Comparison of ENCODE assay signal across 2 cellular contexts in the genomic region with DNA sequence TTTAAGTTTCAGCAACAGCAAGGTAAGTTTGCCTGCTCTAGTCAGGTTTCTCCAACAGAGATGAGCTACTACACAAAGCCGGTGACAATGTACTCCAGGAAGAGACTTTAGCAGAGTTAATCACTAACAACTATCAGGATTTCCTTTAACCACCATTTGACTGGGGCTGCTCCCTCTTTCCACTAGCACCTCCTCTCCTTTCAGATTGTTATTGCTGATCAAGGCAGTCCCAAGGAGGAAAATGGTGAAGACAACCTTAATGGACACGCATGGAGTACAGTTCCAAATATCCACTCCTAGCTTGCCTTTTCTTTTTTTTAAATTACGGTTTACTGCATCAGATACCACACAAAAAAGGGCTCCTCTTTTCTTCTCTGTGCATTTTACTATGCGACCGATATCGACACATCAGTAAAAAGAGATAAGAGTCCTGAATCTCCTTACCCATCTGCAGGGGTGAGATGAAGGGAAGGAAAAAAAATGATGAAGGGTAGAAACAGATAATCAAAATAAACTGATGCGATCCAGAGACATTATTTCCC.
A peak's percentile ranks its signal among the peaks of the same experiment; 100 is the strongest.
TF ChIP-seq lines count a peak whose summit lies in the region.

No MANE protein-coding gene starts in this region.

TF ChIP-seq in HEK293, 187 proteins besides CTCF, POLR2A, EP300 and RAD21 (continues in another document):
- TF ChIP-seq, protein P1, sequence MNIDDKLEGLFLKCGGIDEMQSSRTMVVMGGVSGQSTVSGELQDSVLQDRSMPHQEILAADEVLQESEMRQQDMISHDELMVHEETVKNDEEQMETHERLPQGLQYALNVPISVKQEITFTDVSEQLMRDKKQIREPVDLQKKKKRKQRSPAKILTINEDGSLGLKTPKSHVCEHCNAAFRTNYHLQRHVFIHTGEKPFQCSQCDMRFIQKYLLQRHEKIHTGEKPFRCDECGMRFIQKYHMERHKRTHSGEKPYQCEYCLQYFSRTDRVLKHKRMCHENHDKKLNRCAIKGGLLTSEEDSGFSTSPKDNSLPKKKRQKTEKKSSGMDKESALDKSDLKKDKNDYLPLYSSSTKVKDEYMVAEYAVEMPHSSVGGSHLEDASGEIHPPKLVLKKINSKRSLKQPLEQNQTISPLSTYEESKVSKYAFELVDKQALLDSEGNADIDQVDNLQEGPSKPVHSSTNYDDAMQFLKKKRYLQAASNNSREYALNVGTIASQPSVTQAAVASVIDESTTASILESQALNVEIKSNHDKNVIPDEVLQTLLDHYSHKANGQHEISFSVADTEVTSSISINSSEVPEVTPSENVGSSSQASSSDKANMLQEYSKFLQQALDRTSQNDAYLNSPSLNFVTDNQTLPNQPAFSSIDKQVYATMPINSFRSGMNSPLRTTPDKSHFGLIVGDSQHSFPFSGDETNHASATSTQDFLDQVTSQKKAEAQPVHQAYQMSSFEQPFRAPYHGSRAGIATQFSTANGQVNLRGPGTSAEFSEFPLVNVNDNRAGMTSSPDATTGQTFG (tag by site-specific recombination; IDR thresholded peaks at IDR 0.05; ENCODE audit: borderline replicate concordance) = no peak
- TF ChIP-seq, protein P2, sequence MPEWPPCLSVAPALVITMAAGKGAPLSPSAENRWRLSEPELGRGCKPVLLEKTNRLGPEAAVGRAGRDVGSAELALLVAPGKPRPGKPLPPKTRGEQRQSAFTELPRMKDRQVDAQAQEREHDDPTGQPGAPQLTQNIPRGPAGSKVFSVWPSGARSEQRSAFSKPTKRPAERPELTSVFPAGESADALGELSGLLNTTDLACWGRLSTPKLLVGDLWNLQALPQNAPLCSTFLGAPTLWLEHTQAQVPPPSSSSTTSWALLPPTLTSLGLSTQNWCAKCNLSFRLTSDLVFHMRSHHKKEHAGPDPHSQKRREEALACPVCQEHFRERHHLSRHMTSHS (tag by site-specific recombination; IDR thresholded peaks at IDR 0.05) = no peak
- no peak for TF ChIP-seq ZNF677 (tag by site-specific recombination; IDR thresholded peaks at IDR 0.05)
- TF ChIP-seq GLI2 (tag by site-specific recombination; IDR thresholded peaks at IDR 0.05; ENCODE audit: borderline replicate concordance, low read depth) = no peak
- TF ChIP-seq, protein P3, sequence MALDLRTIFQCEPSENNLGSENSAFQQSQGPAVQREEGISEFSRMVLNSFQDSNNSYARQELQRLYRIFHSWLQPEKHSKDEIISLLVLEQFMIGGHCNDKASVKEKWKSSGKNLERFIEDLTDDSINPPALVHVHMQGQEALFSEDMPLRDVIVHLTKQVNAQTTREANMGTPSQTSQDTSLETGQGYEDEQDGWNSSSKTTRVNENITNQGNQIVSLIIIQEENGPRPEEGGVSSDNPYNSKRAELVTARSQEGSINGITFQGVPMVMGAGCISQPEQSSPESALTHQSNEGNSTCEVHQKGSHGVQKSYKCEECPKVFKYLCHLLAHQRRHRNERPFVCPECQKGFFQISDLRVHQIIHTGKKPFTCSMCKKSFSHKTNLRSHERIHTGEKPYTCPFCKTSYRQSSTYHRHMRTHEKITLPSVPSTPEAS (tag by site-specific recombination; IDR thresholded peaks at IDR 0.05) = no peak
- TF ChIP-seq, protein P4, sequence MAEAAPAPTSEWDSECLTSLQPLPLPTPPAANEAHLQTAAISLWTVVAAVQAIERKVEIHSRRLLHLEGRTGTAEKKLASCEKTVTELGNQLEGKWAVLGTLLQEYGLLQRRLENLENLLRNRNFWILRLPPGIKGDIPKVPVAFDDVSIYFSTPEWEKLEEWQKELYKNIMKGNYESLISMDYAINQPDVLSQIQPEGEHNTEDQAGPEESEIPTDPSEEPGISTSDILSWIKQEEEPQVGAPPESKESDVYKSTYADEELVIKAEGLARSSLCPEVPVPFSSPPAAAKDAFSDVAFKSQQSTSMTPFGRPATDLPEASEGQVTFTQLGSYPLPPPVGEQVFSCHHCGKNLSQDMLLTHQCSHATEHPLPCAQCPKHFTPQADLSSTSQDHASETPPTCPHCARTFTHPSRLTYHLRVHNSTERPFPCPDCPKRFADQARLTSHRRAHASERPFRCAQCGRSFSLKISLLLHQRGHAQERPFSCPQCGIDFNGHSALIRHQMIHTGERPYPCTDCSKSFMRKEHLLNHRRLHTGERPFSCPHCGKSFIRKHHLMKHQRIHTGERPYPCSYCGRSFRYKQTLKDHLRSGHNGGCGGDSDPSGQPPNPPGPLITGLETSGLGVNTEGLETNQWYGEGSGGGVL (tag by site-specific recombination; IDR thresholded peaks at IDR 0.05) = no peak
- no peak for TF ChIP-seq ZNF394 (tag by site-specific recombination; IDR thresholded peaks at IDR 0.05; ENCODE audit: borderline replicate concordance)
- peak; percentile 73; the same call in 1 of the 2 replicates for TF ChIP-seq ZNF366 (tag by site-specific recombination; conservative IDR thresholded peaks at IDR 0.05)
- TF ChIP-seq SCRT2 (tag by site-specific recombination; IDR thresholded peaks at IDR 0.05) = no peak
- TF ChIP-seq ZNF202 (tag by site-specific recombination; IDR thresholded peaks at IDR 0.05; ENCODE audit: borderline replicate concordance) = no peak
- no peak for TF ChIP-seq HOXD13 (CRISPR knock-in tag; IDR thresholded peaks at IDR 0.05; ENCODE audit: borderline replicate concordance)
- no peak for TF ChIP-seq ZNF350 (tag by site-specific recombination; IDR thresholded peaks at IDR 0.05)
- peak; percentile 45; the same call in 1 of the 2 replicates for TF ChIP-seq ZBTB17 (tag by site-specific recombination; IDR thresholded peaks at IDR 0.05)
- TF ChIP-seq KLF10 (tag by site-specific recombination; IDR thresholded peaks at IDR 0.05) = no peak
- no peak for TF ChIP-seq ZNF37A (tag by site-specific recombination; IDR thresholded peaks at IDR 0.05)
- TF ChIP-seq ZBTB7A (tag by site-specific recombination; IDR thresholded peaks at IDR 0.05; ENCODE audit: low read depth) = no peak
- peak; percentile 24; the same call in 1 of the 2 replicates for TF ChIP-seq MYNN (tag by site-specific recombination; IDR thresholded peaks at IDR 0.05; ENCODE audit: borderline replicate concordance)
- TF ChIP-seq ZNF274 (IDR thresholded peaks at IDR 0.05; ENCODE audit: low read length) = no peak
- TF ChIP-seq ZNF274 (tag by site-specific recombination; IDR thresholded peaks at IDR 0.05; ENCODE audit: borderline replicate concordance) = no peak
- TF ChIP-seq PRDM1 (tag by site-specific recombination; IDR thresholded peaks at IDR 0.05) = no peak
- TF ChIP-seq, protein P5, sequence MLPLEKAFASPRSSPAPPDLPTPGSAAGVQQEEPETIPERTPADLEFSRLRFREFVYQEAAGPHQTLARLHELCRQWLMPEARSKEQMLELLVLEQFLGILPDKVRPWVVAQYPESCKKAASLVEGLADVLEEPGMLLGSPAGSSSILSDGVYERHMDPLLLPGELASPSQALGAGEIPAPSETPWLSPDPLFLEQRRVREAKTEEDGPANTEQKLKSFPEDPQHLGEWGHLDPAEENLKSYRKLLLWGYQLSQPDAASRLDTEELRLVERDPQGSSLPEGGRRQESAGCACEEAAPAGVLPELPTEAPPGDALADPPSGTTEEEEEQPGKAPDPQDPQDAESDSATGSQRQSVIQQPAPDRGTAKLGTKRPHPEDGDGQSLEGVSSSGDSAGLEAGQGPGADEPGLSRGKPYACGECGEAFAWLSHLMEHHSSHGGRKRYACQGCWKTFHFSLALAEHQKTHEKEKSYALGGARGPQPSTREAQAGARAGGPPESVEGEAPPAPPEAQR (tag by site-specific recombination; IDR thresholded peaks at IDR 0.05) = no peak

TF ChIP-seq in endothelial cell of umbilical vein, 7 proteins besides CTCF, POLR2A, EP300 and RAD21:
- TF ChIP-seq, protein P6, sequence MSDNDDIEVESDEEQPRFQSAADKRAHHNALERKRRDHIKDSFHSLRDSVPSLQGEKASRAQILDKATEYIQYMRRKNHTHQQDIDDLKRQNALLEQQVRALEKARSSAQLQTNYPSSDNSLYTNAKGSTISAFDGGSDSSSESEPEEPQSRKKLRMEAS (IDR thresholded peaks at IDR 0.05; ENCODE audit: insufficient read depth, insufficient read length) = no peak
- peak; percentile 27 for TF ChIP-seq GATA2 (IDR thresholded peaks at IDR 0.05; ENCODE audit: insufficient read depth, insufficient read length, low read depth, low read length)
TF ChIP-seq in endothelial cell of umbilical vein: peak in this region for 1.
